18 cellular contexts compared by ENCODE assay signal in the genomic region with DNA sequence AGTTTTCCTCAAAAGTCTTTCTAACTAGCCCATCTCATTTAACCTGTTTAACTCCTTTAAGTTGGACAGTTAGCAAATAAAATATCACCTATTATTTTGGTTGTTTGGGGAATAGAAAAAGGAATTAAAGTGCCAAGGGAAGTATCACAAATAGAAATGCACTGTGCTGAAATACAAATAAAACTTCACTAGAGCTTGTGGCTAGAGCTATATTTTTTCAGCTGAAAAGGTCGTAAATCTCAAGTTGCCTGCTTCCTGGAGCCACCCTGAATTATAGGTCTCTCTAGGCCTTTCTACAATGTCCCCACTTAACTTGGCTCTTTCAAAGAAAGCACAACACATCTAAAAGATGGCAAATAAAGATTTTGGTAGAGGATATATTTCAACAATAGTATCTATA.
"Had no signal": no experiment of that assay in that cellular context is flagged by ENCODE, and none has a peak within 500 bp of the region (broad histone marks: within the 10 kb centered on the region; RNA-seq: fewer than 3 reads in every experiment).

No MANE protein-coding gene starts in this region.

- DNase-seq: activated CD4-positive, alpha-beta T cell treated with anti-CD3 and anti-CD28 coated beads for 1 hour; activated CD4-positive, alpha-beta T cell treated with anti-CD3 and anti-CD28 coated beads, Interleukin-2, amount 50 U/mL, for 1 hour; activated CD8-positive, alpha-beta T cell treated with anti-CD3 and anti-CD28 coated beads, Interleukin-2, amount 10 ng/mL, durations not matched to agents 7 days and 5 days; activated gamma-delta T cell treated with Interleukin-2 at 50 U/mL for 16 hours; activated T-cell treated with anti-CD3 and anti-CD28 coated beads, Interleukin-2, amount 50 U/mL, for 1 hour; anterior cingulate cortex; body of pancreas; cortex of kidney; endodermal cell; head of caudate nucleus; nephron progenitor cell; stimulated activated CD4-positive, alpha-beta T cell treated with anti-CD3 and anti-CD28 coated beads, Interleukin-2, amount 100 ng/mL, for 48 hours; stimulated activated naive CD4-positive, alpha-beta T cell; testis; trophoblast cell; uterus had no signal

- ATAC-seq: activated CD8-positive, alpha-beta T cell treated with anti-CD3 and anti-CD28 coated beads, Interleukin-2, amount 10 ng/mL, durations not matched to agents 7 days and 5 days; body of pancreas; gastroesophageal sphincter; sciatic nerve had no signal
